15 cellular contexts compared by ENCODE assay signal in the genomic region with DNA sequence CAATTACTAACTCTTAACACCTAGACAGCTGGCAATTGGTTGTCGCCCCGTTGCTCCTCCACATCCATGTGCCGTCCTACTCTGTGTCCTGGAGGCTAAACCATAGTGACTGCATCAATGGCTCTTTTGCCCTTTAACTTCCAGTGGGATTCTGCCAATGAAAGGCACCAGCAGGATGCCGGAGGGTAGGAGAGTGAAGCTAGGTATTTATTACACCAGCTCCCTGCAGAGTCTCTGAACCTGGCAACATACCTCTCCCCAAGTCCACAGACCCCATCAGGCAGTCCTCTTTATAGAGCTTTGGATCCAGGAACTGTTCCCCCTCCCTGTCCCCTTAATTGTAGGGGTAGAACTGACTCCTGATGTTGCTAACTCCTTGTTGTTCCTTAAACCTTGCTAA.
DNase-seq lines count a peak whose midpoint lies in the region; ATAC-seq and TF ChIP-seq lines count a peak whose summit lies in the region.
"Had no signal": no experiment of that assay in that cellular context is flagged by ENCODE, and none has a peak within 500 bp of the region (broad histone marks: within the 10 kb centered on the region; RNA-seq: fewer than 3 reads in every experiment).

No MANE protein-coding gene starts in this region.

- H3K27ac Mint-ChIP-seq in GM23338 = no peak overlapping the region
- H3K27ac Mint-ChIP-seq: CD4-positive, CD25-positive, alpha-beta regulatory T cell; CD8-positive, alpha-beta memory T cell had no signal

- no peaks in the 10 kb centered on the region for H3K79me2 ChIP-seq in GM23338 (replicated peaks; ENCODE audit: insufficient read depth)

- peaks cover 2% of the 10 kb centered on the region for H3K27me3 Mint-ChIP-seq in GM23338 (ENCODE audit: insufficient read depth, low read depth, poor library complexity)

- no peaks in the 10 kb centered on the region for H3K27me3 ChIP-seq in GM23338 (ENCODE audit: insufficient read depth)
- H3K27me3 ChIP-seq: BE2C had no signal

- no peaks in the 10 kb centered on the region for H4K20me1 ChIP-seq in GM23338 (replicated peaks; ENCODE audit: insufficient read depth)

- H3K9me2 ChIP-seq in GM23338 (ENCODE audit: insufficient read depth) = 0 out of 2 replicates have a peak, but pooled peaks cover 3% of the 10 kb centered on the region

- H2AFZ ChIP-seq in GM23338 = no peak overlapping the region

- DNase-seq in GM23338 (ENCODE audit: low spot score) (peak; percentile 24), NCI-H82 treated with DMSO at 0.1 percent for 48 hours (lab: John Stamatoyannopoulos, UW; ENCODE audit: unreplicated experiment) (peak; percentile 9), iPS DF 19.7 (ENCODE audit: low read depth, low spot score) (peak; percentile 2), occipital lobe (lab: John Stamatoyannopoulos, UW) (no peak), GF-D8 (lab: John Stamatoyannopoulos, UW) (no peak)
- no peak for DNase-seq in activated effector memory CD4-positive, alpha-beta T cell treated with Interleukin-2 at 50 U/mL for 16 hours
- DNase-seq: BE2C; C1 segment of cervical spinal cord; CD4-positive, CD25-positive, alpha-beta regulatory T cell; CD8-positive, alpha-beta memory T cell; COR-L47; DMS153; DMS79 had no signal

- ATAC-seq in GM23338 = peak; percentile 83
- ATAC-seq: GM12878 had no signal

- H3K36me3 ChIP-seq in GM23338 (ENCODE audit: insufficient read depth) = no peaks in the 10 kb centered on the region
- H3K36me3 ChIP-seq: BE2C, HAP-1 had no signal

- TF ChIP-seq CTCF in GM23338 (conservative IDR thresholded peaks at IDR 0.05; ENCODE audit: low read depth in 2 of 2) = no peak

- no peaks in the 10 kb centered on the region for H3K9me3 Mint-ChIP-seq in GM23338
- H3K9me3 Mint-ChIP-seq: CD4-positive, CD25-positive, alpha-beta regulatory T cell; CD8-positive, alpha-beta memory T cell had no signal

- H3K4me3 ChIP-seq in GM23338 = no peak overlapping the region
- H3K4me3 ChIP-seq: GM12878, HAP-1 had no signal

- no peak overlapping the region for H3K27ac ChIP-seq in GM23338 (ENCODE audit: low read depth)

- H3K4me3 Mint-ChIP-seq in GM23338 = no peak overlapping the region
- H3K4me3 Mint-ChIP-seq: CD4-positive, CD25-positive, alpha-beta regulatory T cell; CD8-positive, alpha-beta memory T cell had no signal

- H3K36me3 Mint-ChIP-seq in GM23338 (ENCODE audit: low read depth) = no peaks in the 10 kb centered on the region
- H3K36me3 Mint-ChIP-seq: CD4-positive, CD25-positive, alpha-beta regulatory T cell; CD8-positive, alpha-beta memory T cell had no signal

- H3F3A ChIP-seq in GM23338 (replicated peaks; ENCODE audit: low read depth) = no peaks in the 10 kb centered on the region

- no peaks in the 10 kb centered on the region for H3K4me1 ChIP-seq in GM23338 (ENCODE audit: insufficient read depth)
- H3K4me1 ChIP-seq: BE2C had no signal

- no peak overlapping the region for H3K4me2 ChIP-seq in GM23338

- peaks cover 2% of the 10 kb centered on the region; the same call in 1 of the 3 replicates for H3K4me1 Mint-ChIP-seq in GM23338
- H3K4me1 Mint-ChIP-seq: CD4-positive, CD25-positive, alpha-beta regulatory T cell; CD8-positive, alpha-beta memory T cell had no signal

TF ChIP-seq in GM23338, 12 proteins besides CTCF, POLR2A, EP300 and RAD21:
- TF ChIP-seq, protein P1, sequence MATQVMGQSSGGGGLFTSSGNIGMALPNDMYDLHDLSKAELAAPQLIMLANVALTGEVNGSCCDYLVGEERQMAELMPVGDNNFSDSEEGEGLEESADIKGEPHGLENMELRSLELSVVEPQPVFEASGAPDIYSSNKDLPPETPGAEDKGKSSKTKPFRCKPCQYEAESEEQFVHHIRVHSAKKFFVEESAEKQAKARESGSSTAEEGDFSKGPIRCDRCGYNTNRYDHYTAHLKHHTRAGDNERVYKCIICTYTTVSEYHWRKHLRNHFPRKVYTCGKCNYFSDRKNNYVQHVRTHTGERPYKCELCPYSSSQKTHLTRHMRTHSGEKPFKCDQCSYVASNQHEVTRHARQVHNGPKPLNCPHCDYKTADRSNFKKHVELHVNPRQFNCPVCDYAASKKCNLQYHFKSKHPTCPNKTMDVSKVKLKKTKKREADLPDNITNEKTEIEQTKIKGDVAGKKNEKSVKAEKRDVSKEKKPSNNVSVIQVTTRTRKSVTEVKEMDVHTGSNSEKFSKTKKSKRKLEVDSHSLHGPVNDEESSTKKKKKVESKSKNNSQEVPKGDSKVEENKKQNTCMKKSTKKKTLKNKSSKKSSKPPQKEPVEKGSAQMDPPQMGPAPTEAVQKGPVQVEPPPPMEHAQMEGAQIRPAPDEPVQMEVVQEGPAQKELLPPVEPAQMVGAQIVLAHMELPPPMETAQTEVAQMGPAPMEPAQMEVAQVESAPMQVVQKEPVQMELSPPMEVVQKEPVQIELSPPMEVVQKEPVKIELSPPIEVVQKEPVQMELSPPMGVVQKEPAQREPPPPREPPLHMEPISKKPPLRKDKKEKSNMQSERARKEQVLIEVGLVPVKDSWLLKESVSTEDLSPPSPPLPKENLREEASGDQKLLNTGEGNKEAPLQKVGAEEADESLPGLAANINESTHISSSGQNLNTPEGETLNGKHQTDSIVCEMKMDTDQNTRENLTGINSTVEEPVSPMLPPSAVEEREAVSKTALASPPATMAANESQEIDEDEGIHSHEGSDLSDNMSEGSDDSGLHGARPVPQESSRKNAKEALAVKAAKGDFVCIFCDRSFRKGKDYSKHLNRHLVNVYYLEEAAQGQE (IDR thresholded peaks at IDR 0.05; ENCODE audit: unreplicated experiment) = no peak
- TF ChIP-seq EZH2phosphoT487 (IDR thresholded peaks at IDR 0.05; ENCODE audit: unreplicated experiment) (no peak), CREB1 (CRISPR knock-in tag; IDR thresholded peaks at IDR 0.05; ENCODE audit: low read depth) (no peak), JUNB (IDR thresholded peaks at IDR 0.05; ENCODE audit: unreplicated experiment) (no peak), ZNF331 (CRISPR knock-in tag; IDR thresholded peaks at IDR 0.05; ENCODE audit: low read depth) (no peak), ZNF114 (CRISPR knock-in tag; IDR thresholded peaks at IDR 0.05) (no peak)
- TF ChIP-seq, protein P2, sequence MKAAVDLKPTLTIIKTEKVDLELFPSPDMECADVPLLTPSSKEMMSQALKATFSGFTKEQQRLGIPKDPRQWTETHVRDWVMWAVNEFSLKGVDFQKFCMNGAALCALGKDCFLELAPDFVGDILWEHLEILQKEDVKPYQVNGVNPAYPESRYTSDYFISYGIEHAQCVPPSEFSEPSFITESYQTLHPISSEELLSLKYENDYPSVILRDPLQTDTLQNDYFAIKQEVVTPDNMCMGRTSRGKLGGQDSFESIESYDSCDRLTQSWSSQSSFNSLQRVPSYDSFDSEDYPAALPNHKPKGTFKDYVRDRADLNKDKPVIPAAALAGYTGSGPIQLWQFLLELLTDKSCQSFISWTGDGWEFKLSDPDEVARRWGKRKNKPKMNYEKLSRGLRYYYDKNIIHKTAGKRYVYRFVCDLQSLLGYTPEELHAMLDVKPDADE (IDR thresholded peaks at IDR 0.05) = no peak

Comparison
In these comparisons a context has a peak if more than half of its experiments do, and no peak if none do; other contexts are left out.
1. DNase-seq: peak in GM23338 (single experiment), NCI-H82 treated with DMSO at 0.1 percent for 48 hours (single experiment) and iPS DF 19.7 (single experiment); none in activated effector memory CD4-positive, alpha-beta T cell treated with Interleukin-2 at 50 U/mL for 16 hours (single experiment), occipital lobe (single experiment) and GF-D8 (single experiment).